In genomic region chr19:46397801-46398479, GRCh38 we compare ENCODE assay signal across 6 cellular contexts. TPM values are rescaled to one million over a fixed set of nuclear protein-coding genes. Genes with fewer than 3 reads are reported as not detected.
"Had no signal": no experiment of that assay in that cellular context is flagged by ENCODE, and none has a peak within 500 bp of the region (broad histone marks: within the 10 kb centered on the region; RNA-seq: fewer than 3 reads in every experiment).

No MANE protein-coding gene starts in this region.

RNA-seq across cellular contexts. Expression of gene CCDC8, which starts 15.4 kb away (rescaled TPM):
- total RNA-seq: natural killer cell had no signal
- polyA plus RNA-seq: immature natural killer cell had no signal

RNA-seq across cellular contexts. Expression of gene PNMA8C, which starts 30.8 kb away (rescaled TPM):
- total RNA-seq: psoas muscle, smooth muscle cell, transverse colon had no signal
- polyA plus RNA-seq: mammary epithelial cell, smooth muscle cell had no signal
